34 cellular contexts compared by ENCODE assay signal in genomic region chr3:40333416-40333815, GRCh38. TPM values are rescaled to one million over a fixed set of nuclear protein-coding genes. Genes with fewer than 3 reads are reported as not detected.
A peak's percentile ranks its signal among the peaks of the same experiment; 100 is the strongest.
DNase-seq lines count a peak whose midpoint lies in the region; ATAC-seq and TF ChIP-seq lines count a peak whose summit lies in the region.
"Had no signal": no experiment of that assay in that cellular context is flagged by ENCODE, and none has a peak within 500 bp of the region (broad histone marks: within the 10 kb centered on the region; RNA-seq: fewer than 3 reads in every experiment).

No MANE protein-coding gene starts in this region.

- WGBS in right cardiac atrium: 86% methylated on average over 4 of the region's 4 CpGs

- in situ Hi-C loops in G401 (cut with HindIII; ENCODE audit: low sequenced_read_pairs): no loop called here

- no peaks in the 10 kb centered on the region for H3K9me3 ChIP-seq in right cardiac atrium (ENCODE audit: control insufficient read depth, low read length)
- H3K9me3 ChIP-seq: thyroid gland, vagina had no signal

- no peak overlapping the region for H3K27ac ChIP-seq in right cardiac atrium (ENCODE audit: low read length)
- H3K27ac ChIP-seq: thyroid gland, vagina had no signal

- intact Hi-C loops in right cardiac atrium (cut with DNase I): no loop called here

- no peak overlapping the region for H3K4me3 ChIP-seq in right cardiac atrium (ENCODE audit: low read length)
- H3K4me3 ChIP-seq: smooth muscle cell, thyroid gland, vagina had no signal

- POLR2A ChIA-PET in HEK293T (lab: Yijun Ruan, JAX): interaction anchor here (1.0 kb wide), 1 partner anchor 123 kb away, joined by 3 read pairs; no protein-coding TSS in a partner anchor

- no peaks in the 10 kb centered on the region for H3K4me1 ChIP-seq in right cardiac atrium (ENCODE audit: control insufficient read depth, insufficient read depth, low read length)
- H3K4me1 ChIP-seq: thyroid gland, vagina had no signal

- H3K27me3 ChIP-seq in right cardiac atrium (ENCODE audit: control insufficient read depth, insufficient read depth): no peaks in the 10 kb centered on the region
- H3K27me3 ChIP-seq: thyroid gland, vagina had no signal

- ATAC-seq in right cardiac atrium (peak; percentile 59 to 68), GM21825 (IDR thresholded peaks at IDR 0.05; ENCODE audit: unreplicated experiment) (no peak)
- ATAC-seq: activated naive CD4-positive, alpha-beta T cell treated with anti-CD3 and anti-CD28 coated beads, Interleukin-2, amount 50 U/mL, for 72 hours; HCT116; naive thymus-derived CD8-positive, alpha-beta T cell; stimulated activated naive CD8-positive, alpha-beta T cell treated with anti-CD3 and anti-CD28 coated beads, Interleukin-15, amount 100 ng/mL, for 72 hours; T-helper 17 cell had no signal

- peak in 2 of 3 experiments; percentile 7 to 56 for DNase-seq in NCI-H1417 (lab: John Stamatoyannopoulos, UW)
- no peak for DNase-seq in NCI-H1417 treated with DMSO at 0.1 percent for 48 hours (lab: John Stamatoyannopoulos, UW)
- peak; percentile 10 for DNase-seq in G401 (ENCODE audit: low spot score)
- DNase-seq in astrocyte of the hippocampus (ENCODE audit: low read depth, low spot score): peak; percentile 73
- DNase-seq in right cardiac atrium: peak; percentile 28 to 69 (median 68)
- no peak for DNase-seq in HEK293T (ENCODE audit: extremely low spot score)
- DNase-seq in T-helper 9 cell: no peak
- DNase-seq: activated CD4-positive, alpha-beta memory T cell treated with anti-CD3 and anti-CD28 coated beads for 36 hours; activated CD4-positive, CD25-positive, alpha-beta regulatory T cell treated with anti-CD3 and anti-CD28 coated beads, Interleukin-2, amount 50 U/mL, for 72 hours; activated CD8-positive, alpha-beta memory T cell treated with anti-CD3 and anti-CD28 coated beads, Interleukin-2, amount 50 U/mL, for 4 hours; caudate nucleus; CD4-positive, alpha-beta T cell; foreskin fibroblast; GDM1; hippocampal formation; midbrain; naive thymus-derived CD8-positive, alpha-beta T cell; NCI-H1105; NCI-H524 treated with DMSO at 0.1 percent for 48 hours; occipital lobe; RPMI8226; stimulated activated CD4-positive, alpha-beta T cell treated with anti-CD3 and anti-CD28 coated beads, Interleukin-1b, Interleukin-23, amount 100 ng/mL, for 48 hours; stimulated activated CD8-positive, alpha-beta memory T cell treated with anti-CD3 and anti-CD28 coated beads, Interleukin-4, amount 100 ng/mL, for 48 hours; stimulated activated naive CD8-positive, alpha-beta T cell treated with anti-CD3 and anti-CD28 coated beads, Interleukin-15, amount 100 ng/mL, for 72 hours; T-helper 17 cell; thyroid gland had no signal

- CTCF ChIA-PET in HEK293T (lab: Yijun Ruan, JAX): interaction anchor here (0.6 kb wide), 1 partner anchor 245 kb away, joined by 3 read pairs; no protein-coding TSS in a partner anchor

TF ChIP-seq in HEK293T, 16 proteins besides CTCF, POLR2A, EP300 and RAD21:
- TF ChIP-seq FOXM1 (IDR thresholded peaks at IDR 0.05; ENCODE audit: borderline replicate concordance) (no peak), ZNF384 (IDR thresholded peaks at IDR 0.05) (no peak), FOXK2 (IDR thresholded peaks at IDR 0.05) (no peak), L3MBTL2 (conservative IDR thresholded peaks at IDR 0.05) (no peak), FOXA1 (IDR thresholded peaks at IDR 0.05) (no peak), ARNT (IDR thresholded peaks at IDR 0.05) (no peak), NFRKB (IDR thresholded peaks at IDR 0.05) (no peak), SP1 (IDR thresholded peaks at IDR 0.05) (no peak)

RNA-seq across cellular contexts. Expression of gene EIF1B, which starts 23.9 kb away (rescaled TPM):
- 24.4 and 34.2 TPM in 2 replicates for total RNA-seq in G401 (2014; rRNA removed; shearing (Covaris generic))
- total RNA-seq in right cardiac atrium: 100 to 1,000 TPM; 186 to 284 (median 246) TPM
- 367 TPM for polyA plus RNA-seq in right cardiac atrium

RNA-seq across cellular contexts. Expression of gene ENTPD3, which starts 53.6 kb away (rescaled TPM):
- not detected in 2 replicates for total RNA-seq in G401 (2014; rRNA removed; shearing (Covaris generic))
- under 1 TPM; 0.11 to 0.48 (median 0.27) TPM for total RNA-seq in right cardiac atrium
- 0.20 TPM for polyA plus RNA-seq in right cardiac atrium
- total RNA-seq: A172; activated CD4-positive, alpha-beta memory T cell treated with anti-CD3 and anti-CD28 coated beads for 36 hours; activated naive CD4-positive, alpha-beta T cell treated with anti-CD3 and anti-CD28 coated beads, Interleukin-2, amount 50 U/mL, for 72 hours; CD4-positive, alpha-beta T cell; naive thymus-derived CD8-positive, alpha-beta T cell; pulmonary artery endothelial cell; T-helper 17 cell had no signal
- polyA plus RNA-seq: liver; naive thymus-derived CD8-positive, alpha-beta T cell had no signal

Comparison
In these comparisons a context has a peak if more than half of its experiments do, and no peak if none do; other contexts are left out.
1. DNase-seq: peak in NCI-H1417 (2 of 3), G401 (single experiment), astrocyte of the hippocampus (single experiment) and right cardiac atrium (3 of 3); none in NCI-H1417 treated with DMSO at 0.1 percent for 48 hours (single experiment), HEK293T (single experiment) and T-helper 9 cell (single experiment).